ENCODE assay signal across 21 cellular contexts in genomic region chr12:105468464-105468863, GRCh38.
DNase-seq lines count a peak whose midpoint lies in the region; ATAC-seq and TF ChIP-seq lines count a peak whose summit lies in the region.
"Had no signal": no experiment of that assay in that cellular context is flagged by ENCODE, and none has a peak within 500 bp of the region (broad histone marks: within the 10 kb centered on the region; RNA-seq: fewer than 3 reads in every experiment).

No MANE protein-coding gene starts in this region.

- H3K9me3 ChIP-seq in endodermal cell (ENCODE audit: control insufficient read depth, low read length) (no peaks in the 10 kb centered on the region), right lobe of liver (no peaks in the 10 kb centered on the region), subcutaneous abdominal adipose tissue (ENCODE audit: control insufficient read depth in 5 of 5, low read length in 5 of 5) (no peaks in the 10 kb centered on the region)
- H3K9me3 ChIP-seq: Peyer's patch had no signal

- H3K4me3 Mint-ChIP-seq in endodermal cell: no peak overlapping the region
- H3K4me3 Mint-ChIP-seq: CD4-positive, alpha-beta T cell had no signal

- intact Hi-C loops in right lobe of liver (cut with DNase I): no loop called here

- H3K36me3 ChIP-seq in endodermal cell (ENCODE audit: control insufficient read depth, insufficient read depth, low read length) (no peaks in the 10 kb centered on the region), right lobe of liver (no peaks in the 10 kb centered on the region), subcutaneous abdominal adipose tissue (ENCODE audit: control insufficient read depth in 5 of 5, insufficient read depth in 5 of 5, low read length in 5 of 5) (no peaks in the 10 kb centered on the region)
- H3K36me3 ChIP-seq: Peyer's patch had no signal

- peak; percentile 45 to 71 (median 54) for ATAC-seq in right lobe of liver
- ATAC-seq: HCT116 had no signal

- DNase-seq in NCI-H82 treated with DMSO at 0.1 percent for 48 hours (lab: John Stamatoyannopoulos, UW; ENCODE audit: unreplicated experiment): peak; percentile 32
- DNase-seq in endodermal cell: no peak
- no peak for DNase-seq in right lobe of liver
- DNase-seq in T-helper 2 cell: no peak
- DNase-seq in activated CD4-positive, alpha-beta T cell treated with anti-CD3 and anti-CD28 coated beads, Interleukin-2, amount 50 U/mL, for 4 hours: no peak
- no peak for DNase-seq in NCI-H2081 (lab: John Stamatoyannopoulos, UW)
- DNase-seq in NCI-H1694 treated with DMSO at 0.1 percent for 48 hours (lab: John Stamatoyannopoulos, UW): no peak
- DNase-seq: ACHN; Calu3; CD4-positive, alpha-beta T cell; DMS79; GDM1; KBM-7; NCI-H1092 treated with DMSO at 0.1 percent for 48 hours; NCI-H187; NCI-H510A; Peyer's patch; SHP77 treated with DMSO at 0.1 percent for 48 hours had no signal

- no peaks in the 10 kb centered on the region for H3K36me3 Mint-ChIP-seq in endodermal cell (ENCODE audit: low read depth)

- H3K27ac ChIP-seq in endodermal cell (ENCODE audit: low read depth, low read length) (no peak overlapping the region), right lobe of liver (no peak overlapping the region), subcutaneous abdominal adipose tissue (ENCODE audit: low read depth, low read length) (peak overlapping the region; percentile 60)
- H3K27ac ChIP-seq: HL-60, Peyer's patch had no signal

- no peaks in the 10 kb centered on the region for H3K4me1 ChIP-seq in endodermal cell (ENCODE audit: control insufficient read depth, insufficient read depth, low read length)
- H3K4me1 ChIP-seq in right lobe of liver: no peaks in the 10 kb centered on the region
- peaks cover 0 to 35% (median 0%) of the 10 kb centered on the region in 5 donors for H3K4me1 ChIP-seq in subcutaneous abdominal adipose tissue (ENCODE audit: control insufficient read depth in 5 of 5, insufficient read depth in 5 of 5, low read length in 5 of 5)
- H3K4me1 ChIP-seq: Peyer's patch had no signal

- no peak for TF ChIP-seq POLR2A in right lobe of liver (IDR thresholded peaks at IDR 0.05)

- no peak overlapping the region for H3K27ac Mint-ChIP-seq in endodermal cell
- H3K27ac Mint-ChIP-seq: CD4-positive, alpha-beta T cell had no signal

- WGBS in endodermal cell (ENCODE audit: insufficient coverage in 1 of 2, insufficient read length in 1 of 2), 2 experiments: 73 to 100% methylated on average over 1 of the region's 1 CpG
- 9% methylated on average over 1 of the region's 1 CpG for WGBS in right lobe of liver (ENCODE audit: insufficient coverage, low coverage, low lambda C conversion rate, missing lambda C conversion rate)

- H3K27me3 ChIP-seq in endodermal cell (ENCODE audit: control insufficient read depth, insufficient read depth, low read length, poor library complexity, severe bottlenecking): no peaks in the 10 kb centered on the region
- H3K27me3 ChIP-seq in right lobe of liver: no peaks in the 10 kb centered on the region
- peaks cover 0 to 4% (median 0%) of the 10 kb centered on the region in 5 donors for H3K27me3 ChIP-seq in subcutaneous abdominal adipose tissue (ENCODE audit: control insufficient read depth in 5 of 5, insufficient read depth in 4 of 5, low read length in 5 of 5)
- H3K27me3 ChIP-seq: Peyer's patch had no signal

- TF ChIP-seq CTCF in endodermal cell (conservative IDR thresholded peaks at IDR 0.05): peak; percentile 37
- TF ChIP-seq CTCF in right lobe of liver (IDR thresholded peaks at IDR 0.05): no peak

- no peaks in the 10 kb centered on the region for H3K9me3 Mint-ChIP-seq in endodermal cell
- H3K9me3 Mint-ChIP-seq: CD4-positive, alpha-beta T cell had no signal

- H3K27me3 Mint-ChIP-seq in endodermal cell (ENCODE audit: insufficient read depth): no peaks in the 10 kb centered on the region

- H3K9ac ChIP-seq in endodermal cell (ENCODE audit: extremely low read depth, low read length, poor library complexity, severe bottlenecking) (no peak overlapping the region), subcutaneous abdominal adipose tissue (ENCODE audit: low read length in 5 of 5) (no peak overlapping the region)

- H3K4me1 Mint-ChIP-seq in endodermal cell: peaks cover 26% of the 10 kb centered on the region

- no peak overlapping the region for H3K4me3 ChIP-seq in endodermal cell (ENCODE audit: low read length)
- H3K4me3 ChIP-seq in right lobe of liver: no peak overlapping the region
- no peak overlapping the region for H3K4me3 ChIP-seq in subcutaneous abdominal adipose tissue (ENCODE audit: low read depth in 1 of 5, low read length in 5 of 5)
- H3K4me3 ChIP-seq: Peyer's patch had no signal
